Comparison of ENCODE assay signal across 1 cellular context in the genomic region with DNA sequence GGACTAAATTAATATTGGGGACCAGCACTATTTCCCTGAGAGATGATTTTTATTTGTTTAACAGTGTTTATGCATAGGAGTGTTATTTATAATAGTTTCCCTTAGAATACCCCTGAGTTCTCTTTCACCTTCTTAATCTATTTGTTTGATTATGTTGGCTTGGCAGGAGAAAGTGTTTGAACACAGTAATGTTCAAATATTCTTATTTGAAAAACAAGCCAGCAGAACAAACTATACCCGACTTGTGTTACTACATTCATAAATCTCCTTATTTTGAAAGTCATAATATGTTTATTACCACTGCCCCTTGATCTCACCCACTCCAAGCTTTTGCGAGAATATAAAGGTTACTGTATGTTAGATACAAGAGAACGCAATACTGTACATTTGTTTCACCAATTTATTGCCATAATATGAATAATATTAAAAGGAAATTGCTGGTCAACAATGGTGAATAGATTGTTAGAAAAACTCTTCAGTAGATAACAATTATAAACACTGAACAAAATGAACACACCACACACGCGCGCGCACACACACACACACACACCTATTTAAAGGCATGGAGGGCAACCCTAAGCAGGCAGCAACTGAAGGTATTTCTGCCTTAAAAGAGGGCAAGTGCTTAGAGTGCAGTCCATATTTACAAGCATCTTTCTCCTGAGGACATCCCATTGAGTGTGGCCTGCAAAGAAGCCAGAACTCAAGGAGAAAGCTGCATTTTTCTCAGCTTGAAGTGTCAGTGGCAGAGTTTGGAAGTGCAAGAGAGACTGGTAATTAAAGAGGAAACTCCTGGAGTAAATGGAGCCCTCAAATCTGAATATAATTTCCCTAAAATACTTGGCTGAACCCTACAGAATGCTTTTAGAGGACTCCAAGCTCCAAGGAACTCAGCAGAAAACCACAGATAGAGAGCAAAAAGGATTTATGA.
TF ChIP-seq lines count a peak whose summit lies in the region.

No MANE protein-coding gene starts in this region.

TF ChIP-seq in WTC11, 78 proteins besides CTCF, POLR2A, EP300 and RAD21 (continued from another document):
- TF ChIP-seq, protein P1, sequence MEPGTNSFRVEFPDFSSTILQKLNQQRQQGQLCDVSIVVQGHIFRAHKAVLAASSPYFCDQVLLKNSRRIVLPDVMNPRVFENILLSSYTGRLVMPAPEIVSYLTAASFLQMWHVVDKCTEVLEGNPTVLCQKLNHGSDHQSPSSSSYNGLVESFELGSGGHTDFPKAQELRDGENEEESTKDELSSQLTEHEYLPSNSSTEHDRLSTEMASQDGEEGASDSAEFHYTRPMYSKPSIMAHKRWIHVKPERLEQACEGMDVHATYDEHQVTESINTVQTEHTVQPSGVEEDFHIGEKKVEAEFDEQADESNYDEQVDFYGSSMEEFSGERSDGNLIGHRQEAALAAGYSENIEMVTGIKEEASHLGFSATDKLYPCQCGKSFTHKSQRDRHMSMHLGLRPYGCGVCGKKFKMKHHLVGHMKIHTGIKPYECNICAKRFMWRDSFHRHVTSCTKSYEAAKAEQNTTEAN (CRISPR knock-in tag; IDR thresholded peaks at IDR 0.05), result no peak
- TF ChIP-seq, protein P2, sequence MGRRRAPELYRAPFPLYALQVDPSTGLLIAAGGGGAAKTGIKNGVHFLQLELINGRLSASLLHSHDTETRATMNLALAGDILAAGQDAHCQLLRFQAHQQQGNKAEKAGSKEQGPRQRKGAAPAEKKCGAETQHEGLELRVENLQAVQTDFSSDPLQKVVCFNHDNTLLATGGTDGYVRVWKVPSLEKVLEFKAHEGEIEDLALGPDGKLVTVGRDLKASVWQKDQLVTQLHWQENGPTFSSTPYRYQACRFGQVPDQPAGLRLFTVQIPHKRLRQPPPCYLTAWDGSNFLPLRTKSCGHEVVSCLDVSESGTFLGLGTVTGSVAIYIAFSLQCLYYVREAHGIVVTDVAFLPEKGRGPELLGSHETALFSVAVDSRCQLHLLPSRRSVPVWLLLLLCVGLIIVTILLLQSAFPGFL (CRISPR knock-in tag; IDR thresholded peaks at IDR 0.05; ENCODE audit: borderline replicate concordance), result no peak
- TF ChIP-seq CBFB (CRISPR knock-in tag; IDR thresholded peaks at IDR 0.05; ENCODE audit: low read depth), result no peak
- TF ChIP-seq, protein P3, sequence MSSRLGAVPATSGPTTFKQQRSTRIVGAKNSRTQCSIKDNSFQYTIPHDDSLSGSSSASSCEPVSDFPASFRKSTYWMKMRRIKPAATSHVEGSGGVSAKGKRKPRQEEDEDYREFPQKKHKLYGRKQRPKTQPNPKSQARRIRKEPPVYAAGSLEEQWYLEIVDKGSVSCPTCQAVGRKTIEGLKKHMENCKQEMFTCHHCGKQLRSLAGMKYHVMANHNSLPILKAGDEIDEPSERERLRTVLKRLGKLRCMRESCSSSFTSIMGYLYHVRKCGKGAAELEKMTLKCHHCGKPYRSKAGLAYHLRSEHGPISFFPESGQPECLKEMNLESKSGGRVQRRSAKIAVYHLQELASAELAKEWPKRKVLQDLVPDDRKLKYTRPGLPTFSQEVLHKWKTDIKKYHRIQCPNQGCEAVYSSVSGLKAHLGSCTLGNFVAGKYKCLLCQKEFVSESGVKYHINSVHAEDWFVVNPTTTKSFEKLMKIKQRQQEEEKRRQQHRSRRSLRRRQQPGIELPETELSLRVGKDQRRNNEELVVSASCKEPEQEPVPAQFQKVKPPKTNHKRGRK (CRISPR knock-in tag; IDR thresholded peaks at IDR 0.05; ENCODE audit: borderline replicate concordance), result no peak
- TF ChIP-seq, protein P4, sequence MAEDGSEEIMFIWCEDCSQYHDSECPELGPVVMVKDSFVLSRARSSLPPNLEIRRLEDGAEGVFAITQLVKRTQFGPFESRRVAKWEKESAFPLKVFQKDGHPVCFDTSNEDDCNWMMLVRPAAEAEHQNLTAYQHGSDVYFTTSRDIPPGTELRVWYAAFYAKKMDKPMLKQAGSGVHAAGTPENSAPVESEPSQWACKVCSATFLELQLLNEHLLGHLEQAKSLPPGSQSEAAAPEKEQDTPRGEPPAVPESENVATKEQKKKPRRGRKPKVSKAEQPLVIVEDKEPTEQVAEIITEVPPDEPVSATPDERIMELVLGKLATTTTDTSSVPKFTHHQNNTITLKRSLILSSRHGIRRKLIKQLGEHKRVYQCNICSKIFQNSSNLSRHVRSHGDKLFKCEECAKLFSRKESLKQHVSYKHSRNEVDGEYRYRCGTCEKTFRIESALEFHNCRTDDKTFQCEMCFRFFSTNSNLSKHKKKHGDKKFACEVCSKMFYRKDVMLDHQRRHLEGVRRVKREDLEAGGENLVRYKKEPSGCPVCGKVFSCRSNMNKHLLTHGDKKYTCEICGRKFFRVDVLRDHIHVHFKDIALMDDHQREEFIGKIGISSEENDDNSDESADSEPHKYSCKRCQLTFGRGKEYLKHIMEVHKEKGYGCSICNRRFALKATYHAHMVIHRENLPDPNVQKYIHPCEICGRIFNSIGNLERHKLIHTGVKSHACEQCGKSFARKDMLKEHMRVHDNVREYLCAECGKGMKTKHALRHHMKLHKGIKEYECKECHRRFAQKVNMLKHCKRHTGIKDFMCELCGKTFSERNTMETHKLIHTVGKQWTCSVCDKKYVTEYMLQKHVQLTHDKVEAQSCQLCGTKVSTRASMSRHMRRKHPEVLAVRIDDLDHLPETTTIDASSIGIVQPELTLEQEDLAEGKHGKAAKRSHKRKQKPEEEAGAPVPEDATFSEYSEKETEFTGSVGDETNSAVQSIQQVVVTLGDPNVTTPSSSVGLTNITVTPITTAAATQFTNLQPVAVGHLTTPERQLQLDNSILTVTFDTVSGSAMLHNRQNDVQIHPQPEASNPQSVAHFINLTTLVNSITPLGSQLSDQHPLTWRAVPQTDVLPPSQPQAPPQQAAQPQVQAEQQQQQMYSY (CRISPR knock-in tag; IDR thresholded peaks at IDR 0.05), result no peak
